2 cellular contexts compared by ENCODE assay signal in genomic region chr16:81319221-81319912, GRCh38.
TF ChIP-seq lines count a peak whose summit lies in the region.

No MANE protein-coding gene starts in this region.

TF ChIP-seq in A549, 52 proteins besides CTCF, POLR2A, EP300 and RAD21:
- TF ChIP-seq MAFK (IDR thresholded peaks at IDR 0.05; ENCODE audit: partially characterized antibody) (peak; percentile 45), NR3C1 (IDR thresholded peaks at IDR 0.05) (no peak)

TF ChIP-seq in K562, 482 proteins besides CTCF, POLR2A, EP300 and RAD21 (continues in another document):
- TF ChIP-seq, protein P1, sequence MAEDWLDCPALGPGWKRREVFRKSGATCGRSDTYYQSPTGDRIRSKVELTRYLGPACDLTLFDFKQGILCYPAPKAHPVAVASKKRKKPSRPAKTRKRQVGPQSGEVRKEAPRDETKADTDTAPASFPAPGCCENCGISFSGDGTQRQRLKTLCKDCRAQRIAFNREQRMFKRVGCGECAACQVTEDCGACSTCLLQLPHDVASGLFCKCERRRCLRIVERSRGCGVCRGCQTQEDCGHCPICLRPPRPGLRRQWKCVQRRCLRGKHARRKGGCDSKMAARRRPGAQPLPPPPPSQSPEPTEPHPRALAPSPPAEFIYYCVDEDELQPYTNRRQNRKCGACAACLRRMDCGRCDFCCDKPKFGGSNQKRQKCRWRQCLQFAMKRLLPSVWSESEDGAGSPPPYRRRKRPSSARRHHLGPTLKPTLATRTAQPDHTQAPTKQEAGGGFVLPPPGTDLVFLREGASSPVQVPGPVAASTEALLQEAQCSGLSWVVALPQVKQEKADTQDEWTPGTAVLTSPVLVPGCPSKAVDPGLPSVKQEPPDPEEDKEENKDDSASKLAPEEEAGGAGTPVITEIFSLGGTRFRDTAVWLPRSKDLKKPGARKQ (CRISPR knock-in tag; IDR thresholded peaks at IDR 0.05) = no peak
- TF ChIP-seq HDGF (IDR thresholded peaks at IDR 0.05) (no peak), TEAD1 (CRISPR knock-in tag; IDR thresholded peaks at IDR 0.05) (no peak), TBL1XR1 (IDR thresholded peaks at IDR 0.05; ENCODE audit: low read length in 2 of 2) (no peak), FOXJ3 (CRISPR knock-in tag; IDR thresholded peaks at IDR 0.05) (no peak), CBX2 (IDR thresholded peaks at IDR 0.05; ENCODE audit: insufficient read depth, low read length, poor library complexity, severe bottlenecking) (no peak), PRPF4 (IDR thresholded peaks at IDR 0.05; ENCODE audit: insufficient read depth, low read depth, low read length, poor library complexity, severe bottlenecking) (no peak), ETV1 (tag; conservative IDR thresholded peaks at IDR 0.05; ENCODE audit: low read depth) (no peak), CHD4 (IDR thresholded peaks at IDR 0.05; ENCODE audit: insufficient read depth, insufficient replicate concordance, low read depth, low read length, poor library complexity, severe bottlenecking) (no peak), ZNF77 (CRISPR knock-in tag; IDR thresholded peaks at IDR 0.05) (no peak), SNIP1 (IDR thresholded peaks at IDR 0.05; ENCODE audit: low read depth) (no peak), MTA2 (IDR thresholded peaks at IDR 0.05; ENCODE audit: low read depth) (no peak), ZNF263 (CRISPR knock-in tag; IDR thresholded peaks at IDR 0.05; ENCODE audit: borderline replicate concordance) (no peak), XRCC3 (IDR thresholded peaks at IDR 0.05) (no peak), L3MBTL2 (IDR thresholded peaks at IDR 0.05) (peak; percentile 40; the same call in 1 of the 2 replicates), C11orf30 (IDR thresholded peaks at IDR 0.05; ENCODE audit: low read depth) (peak; percentile 90), SOX6 (IDR thresholded peaks at IDR 0.05) (no peak), ZFP1 (CRISPR knock-in tag; IDR thresholded peaks at IDR 0.05) (no peak), NCOR1 (IDR thresholded peaks at IDR 0.05) (no peak), YY1 (IDR thresholded peaks at IDR 0.05; ENCODE audit: borderline replicate concordance in 1 of 3, control insufficient read depth in 1 of 3, extremely low read depth in 1 of 3, insufficient read depth in 3 of 3, insufficient read length in 1 of 3, insufficient replicate concordance in 2 of 3, low read depth in 1 of 3, low read length in 2 of 3) (no peak), HMBOX1 (IDR thresholded peaks at IDR 0.05) (no peak), ZNF398 (CRISPR knock-in tag; IDR thresholded peaks at IDR 0.05) (no peak), GATAD2B (IDR thresholded peaks at IDR 0.05; ENCODE audit: borderline replicate concordance) (no peak), SRSF3 (IDR thresholded peaks at IDR 0.05; ENCODE audit: insufficient read depth, low read length) (no peak), FOXJ2 (tag; IDR thresholded peaks at IDR 0.05) (no peak), NKRF (IDR thresholded peaks at IDR 0.05; ENCODE audit: borderline replicate concordance) (no peak), JUN (IDR thresholded peaks at IDR 0.05; ENCODE audit: borderline replicate concordance, low read depth, low read length) (0 out of 2 replicates have a peak, but pooled peaks have one; percentile 4), JUN (CRISPR knock-in tag; IDR thresholded peaks at IDR 0.05; ENCODE audit: borderline replicate concordance) (no peak), KLF13 (tag; IDR thresholded peaks at IDR 0.05; ENCODE audit: borderline replicate concordance, low read depth) (no peak)
- TF ChIP-seq, protein P2, sequence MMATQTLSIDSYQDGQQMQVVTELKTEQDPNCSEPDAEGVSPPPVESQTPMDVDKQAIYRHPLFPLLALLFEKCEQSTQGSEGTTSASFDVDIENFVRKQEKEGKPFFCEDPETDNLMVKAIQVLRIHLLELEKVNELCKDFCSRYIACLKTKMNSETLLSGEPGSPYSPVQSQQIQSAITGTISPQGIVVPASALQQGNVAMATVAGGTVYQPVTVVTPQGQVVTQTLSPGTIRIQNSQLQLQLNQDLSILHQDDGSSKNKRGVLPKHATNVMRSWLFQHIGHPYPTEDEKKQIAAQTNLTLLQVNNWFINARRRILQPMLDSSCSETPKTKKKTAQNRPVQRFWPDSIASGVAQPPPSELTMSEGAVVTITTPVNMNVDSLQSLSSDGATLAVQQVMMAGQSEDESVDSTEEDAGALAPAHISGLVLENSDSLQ (IDR thresholded peaks at IDR 0.05) = no peak
- TF ChIP-seq, protein P3, sequence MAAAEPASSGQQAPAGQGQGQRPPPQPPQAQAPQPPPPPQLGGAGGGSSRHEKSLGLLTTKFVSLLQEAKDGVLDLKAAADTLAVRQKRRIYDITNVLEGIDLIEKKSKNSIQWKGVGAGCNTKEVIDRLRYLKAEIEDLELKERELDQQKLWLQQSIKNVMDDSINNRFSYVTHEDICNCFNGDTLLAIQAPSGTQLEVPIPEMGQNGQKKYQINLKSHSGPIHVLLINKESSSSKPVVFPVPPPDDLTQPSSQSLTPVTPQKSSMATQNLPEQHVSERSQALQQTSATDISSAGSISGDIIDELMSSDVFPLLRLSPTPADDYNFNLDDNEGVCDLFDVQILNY (CRISPR knock-in tag; IDR thresholded peaks at IDR 0.05) = no peak
- TF ChIP-seq, protein P4, sequence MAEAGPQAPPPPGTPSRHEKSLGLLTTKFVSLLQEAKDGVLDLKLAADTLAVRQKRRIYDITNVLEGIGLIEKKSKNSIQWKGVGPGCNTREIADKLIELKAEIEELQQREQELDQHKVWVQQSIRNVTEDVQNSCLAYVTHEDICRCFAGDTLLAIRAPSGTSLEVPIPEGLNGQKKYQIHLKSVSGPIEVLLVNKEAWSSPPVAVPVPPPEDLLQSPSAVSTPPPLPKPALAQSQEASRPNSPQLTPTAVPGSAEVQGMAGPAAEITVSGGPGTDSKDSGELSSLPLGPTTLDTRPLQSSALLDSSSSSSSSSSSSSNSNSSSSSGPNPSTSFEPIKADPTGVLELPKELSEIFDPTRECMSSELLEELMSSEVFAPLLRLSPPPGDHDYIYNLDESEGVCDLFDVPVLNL (CRISPR knock-in tag; IDR thresholded peaks at IDR 0.05; ENCODE audit: low read depth) = no peak
- TF ChIP-seq, protein P5, sequence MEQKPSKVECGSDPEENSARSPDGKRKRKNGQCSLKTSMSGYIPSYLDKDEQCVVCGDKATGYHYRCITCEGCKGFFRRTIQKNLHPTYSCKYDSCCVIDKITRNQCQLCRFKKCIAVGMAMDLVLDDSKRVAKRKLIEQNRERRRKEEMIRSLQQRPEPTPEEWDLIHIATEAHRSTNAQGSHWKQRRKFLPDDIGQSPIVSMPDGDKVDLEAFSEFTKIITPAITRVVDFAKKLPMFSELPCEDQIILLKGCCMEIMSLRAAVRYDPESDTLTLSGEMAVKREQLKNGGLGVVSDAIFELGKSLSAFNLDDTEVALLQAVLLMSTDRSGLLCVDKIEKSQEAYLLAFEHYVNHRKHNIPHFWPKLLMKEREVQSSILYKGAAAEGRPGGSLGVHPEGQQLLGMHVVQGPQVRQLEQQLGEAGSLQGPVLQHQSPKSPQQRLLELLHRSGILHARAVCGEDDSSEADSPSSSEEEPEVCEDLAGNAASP (IDR thresholded peaks at IDR 0.05) = no peak
- TF ChIP-seq, protein P6, sequence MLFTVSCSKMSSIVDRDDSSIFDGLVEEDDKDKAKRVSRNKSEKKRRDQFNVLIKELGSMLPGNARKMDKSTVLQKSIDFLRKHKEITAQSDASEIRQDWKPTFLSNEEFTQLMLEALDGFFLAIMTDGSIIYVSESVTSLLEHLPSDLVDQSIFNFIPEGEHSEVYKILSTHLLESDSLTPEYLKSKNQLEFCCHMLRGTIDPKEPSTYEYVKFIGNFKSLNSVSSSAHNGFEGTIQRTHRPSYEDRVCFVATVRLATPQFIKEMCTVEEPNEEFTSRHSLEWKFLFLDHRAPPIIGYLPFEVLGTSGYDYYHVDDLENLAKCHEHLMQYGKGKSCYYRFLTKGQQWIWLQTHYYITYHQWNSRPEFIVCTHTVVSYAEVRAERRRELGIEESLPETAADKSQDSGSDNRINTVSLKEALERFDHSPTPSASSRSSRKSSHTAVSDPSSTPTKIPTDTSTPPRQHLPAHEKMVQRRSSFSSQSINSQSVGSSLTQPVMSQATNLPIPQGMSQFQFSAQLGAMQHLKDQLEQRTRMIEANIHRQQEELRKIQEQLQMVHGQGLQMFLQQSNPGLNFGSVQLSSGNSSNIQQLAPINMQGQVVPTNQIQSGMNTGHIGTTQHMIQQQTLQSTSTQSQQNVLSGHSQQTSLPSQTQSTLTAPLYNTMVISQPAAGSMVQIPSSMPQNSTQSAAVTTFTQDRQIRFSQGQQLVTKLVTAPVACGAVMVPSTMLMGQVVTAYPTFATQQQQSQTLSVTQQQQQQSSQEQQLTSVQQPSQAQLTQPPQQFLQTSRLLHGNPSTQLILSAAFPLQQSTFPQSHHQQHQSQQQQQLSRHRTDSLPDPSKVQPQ (CRISPR knock-in tag; IDR thresholded peaks at IDR 0.05; ENCODE audit: borderline replicate concordance) = no peak
- TF ChIP-seq, protein P7, sequence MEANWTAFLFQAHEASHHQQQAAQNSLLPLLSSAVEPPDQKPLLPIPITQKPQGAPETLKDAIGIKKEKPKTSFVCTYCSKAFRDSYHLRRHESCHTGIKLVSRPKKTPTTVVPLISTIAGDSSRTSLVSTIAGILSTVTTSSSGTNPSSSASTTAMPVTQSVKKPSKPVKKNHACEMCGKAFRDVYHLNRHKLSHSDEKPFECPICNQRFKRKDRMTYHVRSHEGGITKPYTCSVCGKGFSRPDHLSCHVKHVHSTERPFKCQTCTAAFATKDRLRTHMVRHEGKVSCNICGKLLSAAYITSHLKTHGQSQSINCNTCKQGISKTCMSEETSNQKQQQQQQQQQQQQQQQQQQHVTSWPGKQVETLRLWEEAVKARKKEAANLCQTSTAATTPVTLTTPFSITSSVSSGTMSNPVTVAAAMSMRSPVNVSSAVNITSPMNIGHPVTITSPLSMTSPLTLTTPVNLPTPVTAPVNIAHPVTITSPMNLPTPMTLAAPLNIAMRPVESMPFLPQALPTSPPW (CRISPR knock-in tag; IDR thresholded peaks at IDR 0.05) = peak; percentile 96
- TF ChIP-seq, protein P8, sequence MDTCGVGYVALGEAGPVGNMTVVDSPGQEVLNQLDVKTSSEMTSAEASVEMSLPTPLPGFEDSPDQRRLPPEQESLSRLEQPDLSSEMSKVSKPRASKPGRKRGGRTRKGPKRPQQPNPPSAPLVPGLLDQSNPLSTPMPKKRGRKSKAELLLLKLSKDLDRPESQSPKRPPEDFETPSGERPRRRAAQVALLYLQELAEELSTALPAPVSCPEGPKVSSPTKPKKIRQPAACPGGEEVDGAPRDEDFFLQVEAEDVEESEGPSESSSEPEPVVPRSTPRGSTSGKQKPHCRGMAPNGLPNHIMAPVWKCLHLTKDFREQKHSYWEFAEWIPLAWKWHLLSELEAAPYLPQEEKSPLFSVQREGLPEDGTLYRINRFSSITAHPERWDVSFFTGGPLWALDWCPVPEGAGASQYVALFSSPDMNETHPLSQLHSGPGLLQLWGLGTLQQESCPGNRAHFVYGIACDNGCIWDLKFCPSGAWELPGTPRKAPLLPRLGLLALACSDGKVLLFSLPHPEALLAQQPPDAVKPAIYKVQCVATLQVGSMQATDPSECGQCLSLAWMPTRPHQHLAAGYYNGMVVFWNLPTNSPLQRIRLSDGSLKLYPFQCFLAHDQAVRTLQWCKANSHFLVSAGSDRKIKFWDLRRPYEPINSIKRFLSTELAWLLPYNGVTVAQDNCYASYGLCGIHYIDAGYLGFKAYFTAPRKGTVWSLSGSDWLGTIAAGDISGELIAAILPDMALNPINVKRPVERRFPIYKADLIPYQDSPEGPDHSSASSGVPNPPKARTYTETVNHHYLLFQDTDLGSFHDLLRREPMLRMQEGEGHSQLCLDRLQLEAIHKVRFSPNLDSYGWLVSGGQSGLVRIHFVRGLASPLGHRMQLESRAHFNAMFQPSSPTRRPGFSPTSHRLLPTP (IDR thresholded peaks at IDR 0.05; ENCODE audit: borderline replicate concordance, extremely low read depth, insufficient read length) = no peak
- TF ChIP-seq, protein P9, sequence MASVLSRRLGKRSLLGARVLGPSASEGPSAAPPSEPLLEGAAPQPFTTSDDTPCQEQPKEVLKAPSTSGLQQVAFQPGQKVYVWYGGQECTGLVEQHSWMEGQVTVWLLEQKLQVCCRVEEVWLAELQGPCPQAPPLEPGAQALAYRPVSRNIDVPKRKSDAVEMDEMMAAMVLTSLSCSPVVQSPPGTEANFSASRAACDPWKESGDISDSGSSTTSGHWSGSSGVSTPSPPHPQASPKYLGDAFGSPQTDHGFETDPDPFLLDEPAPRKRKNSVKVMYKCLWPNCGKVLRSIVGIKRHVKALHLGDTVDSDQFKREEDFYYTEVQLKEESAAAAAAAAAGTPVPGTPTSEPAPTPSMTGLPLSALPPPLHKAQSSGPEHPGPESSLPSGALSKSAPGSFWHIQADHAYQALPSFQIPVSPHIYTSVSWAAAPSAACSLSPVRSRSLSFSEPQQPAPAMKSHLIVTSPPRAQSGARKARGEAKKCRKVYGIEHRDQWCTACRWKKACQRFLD (CRISPR knock-in tag; IDR thresholded peaks at IDR 0.05) = no peak
